Comparison of ENCODE assay signal across 1 cellular context in the genomic region with DNA sequence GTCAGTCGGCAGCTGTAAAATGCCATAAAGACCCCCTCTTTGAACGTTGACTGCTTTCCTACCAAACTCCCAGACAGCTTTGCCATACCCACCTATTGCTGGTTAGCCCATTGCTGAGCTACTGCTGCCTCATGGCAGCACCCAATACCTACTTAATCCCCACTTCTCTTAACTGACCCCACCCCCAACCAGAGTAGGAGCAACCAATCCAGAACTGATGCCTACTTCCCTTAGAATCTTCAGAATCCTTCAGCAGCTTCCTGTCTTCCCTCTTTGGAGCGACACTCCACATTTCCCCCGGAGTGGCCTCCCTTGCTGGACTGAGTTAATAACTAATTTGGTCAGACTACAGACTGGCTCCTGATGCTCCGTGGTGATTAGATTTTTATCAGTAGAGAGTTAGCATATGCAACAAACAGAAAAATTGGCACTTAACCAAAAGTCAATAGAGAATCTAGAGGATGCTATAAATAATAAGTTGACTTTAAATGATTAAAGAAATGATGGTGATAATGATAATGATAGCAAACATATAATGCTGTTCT.
TF ChIP-seq lines count a peak whose summit lies in the region.

No MANE protein-coding gene starts in this region.

TF ChIP-seq in WTC11, 78 proteins besides CTCF, POLR2A, EP300 and RAD21 (continued from another document):
- TF ChIP-seq, protein P1, sequence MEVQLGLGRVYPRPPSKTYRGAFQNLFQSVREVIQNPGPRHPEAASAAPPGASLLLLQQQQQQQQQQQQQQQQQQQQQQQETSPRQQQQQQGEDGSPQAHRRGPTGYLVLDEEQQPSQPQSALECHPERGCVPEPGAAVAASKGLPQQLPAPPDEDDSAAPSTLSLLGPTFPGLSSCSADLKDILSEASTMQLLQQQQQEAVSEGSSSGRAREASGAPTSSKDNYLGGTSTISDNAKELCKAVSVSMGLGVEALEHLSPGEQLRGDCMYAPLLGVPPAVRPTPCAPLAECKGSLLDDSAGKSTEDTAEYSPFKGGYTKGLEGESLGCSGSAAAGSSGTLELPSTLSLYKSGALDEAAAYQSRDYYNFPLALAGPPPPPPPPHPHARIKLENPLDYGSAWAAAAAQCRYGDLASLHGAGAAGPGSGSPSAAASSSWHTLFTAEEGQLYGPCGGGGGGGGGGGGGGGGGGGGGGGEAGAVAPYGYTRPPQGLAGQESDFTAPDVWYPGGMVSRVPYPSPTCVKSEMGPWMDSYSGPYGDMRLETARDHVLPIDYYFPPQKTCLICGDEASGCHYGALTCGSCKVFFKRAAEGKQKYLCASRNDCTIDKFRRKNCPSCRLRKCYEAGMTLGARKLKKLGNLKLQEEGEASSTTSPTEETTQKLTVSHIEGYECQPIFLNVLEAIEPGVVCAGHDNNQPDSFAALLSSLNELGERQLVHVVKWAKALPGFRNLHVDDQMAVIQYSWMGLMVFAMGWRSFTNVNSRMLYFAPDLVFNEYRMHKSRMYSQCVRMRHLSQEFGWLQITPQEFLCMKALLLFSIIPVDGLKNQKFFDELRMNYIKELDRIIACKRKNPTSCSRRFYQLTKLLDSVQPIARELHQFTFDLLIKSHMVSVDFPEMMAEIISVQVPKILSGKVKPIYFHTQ (CRISPR knock-in tag; IDR thresholded peaks at IDR 0.05), result no peak
- TF ChIP-seq FOXJ3 (CRISPR knock-in tag; IDR thresholded peaks at IDR 0.05; ENCODE audit: borderline replicate concordance) (no peak), ZNF416 (CRISPR knock-in tag; IDR thresholded peaks at IDR 0.05) (no peak), SP1 (CRISPR knock-in tag; conservative IDR thresholded peaks at IDR 0.05) (no peak), ESRRA (CRISPR knock-in tag; IDR thresholded peaks at IDR 0.05; ENCODE audit: borderline replicate concordance) (no peak), MYBL2 (CRISPR knock-in tag; IDR thresholded peaks at IDR 0.05) (no peak), GRHL2 (CRISPR knock-in tag; IDR thresholded peaks at IDR 0.05; ENCODE audit: insufficient replicate concordance, severe bottlenecking) (no peak), CREB1 (CRISPR knock-in tag; IDR thresholded peaks at IDR 0.05) (no peak), NR2C2 (CRISPR knock-in tag; IDR thresholded peaks at IDR 0.05) (no peak)
- TF ChIP-seq, protein P2, sequence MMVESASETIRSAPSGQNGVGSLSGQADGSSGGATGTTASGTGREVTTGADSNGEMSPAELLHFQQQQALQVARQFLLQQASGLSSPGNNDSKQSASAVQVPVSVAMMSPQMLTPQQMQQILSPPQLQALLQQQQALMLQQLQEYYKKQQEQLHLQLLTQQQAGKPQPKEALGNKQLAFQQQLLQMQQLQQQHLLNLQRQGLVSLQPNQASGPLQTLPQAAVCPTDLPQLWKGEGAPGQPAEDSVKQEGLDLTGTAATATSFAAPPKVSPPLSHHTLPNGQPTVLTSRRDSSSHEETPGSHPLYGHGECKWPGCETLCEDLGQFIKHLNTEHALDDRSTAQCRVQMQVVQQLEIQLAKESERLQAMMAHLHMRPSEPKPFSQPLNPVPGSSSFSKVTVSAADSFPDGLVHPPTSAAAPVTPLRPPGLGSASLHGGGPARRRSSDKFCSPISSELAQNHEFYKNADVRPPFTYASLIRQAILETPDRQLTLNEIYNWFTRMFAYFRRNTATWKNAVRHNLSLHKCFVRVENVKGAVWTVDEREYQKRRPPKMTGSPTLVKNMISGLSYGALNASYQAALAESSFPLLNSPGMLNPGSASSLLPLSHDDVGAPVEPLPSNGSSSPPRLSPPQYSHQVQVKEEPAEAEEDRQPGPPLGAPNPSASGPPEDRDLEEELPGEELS (CRISPR knock-in tag; IDR thresholded peaks at IDR 0.05), result no peak
- TF ChIP-seq, protein P3, sequence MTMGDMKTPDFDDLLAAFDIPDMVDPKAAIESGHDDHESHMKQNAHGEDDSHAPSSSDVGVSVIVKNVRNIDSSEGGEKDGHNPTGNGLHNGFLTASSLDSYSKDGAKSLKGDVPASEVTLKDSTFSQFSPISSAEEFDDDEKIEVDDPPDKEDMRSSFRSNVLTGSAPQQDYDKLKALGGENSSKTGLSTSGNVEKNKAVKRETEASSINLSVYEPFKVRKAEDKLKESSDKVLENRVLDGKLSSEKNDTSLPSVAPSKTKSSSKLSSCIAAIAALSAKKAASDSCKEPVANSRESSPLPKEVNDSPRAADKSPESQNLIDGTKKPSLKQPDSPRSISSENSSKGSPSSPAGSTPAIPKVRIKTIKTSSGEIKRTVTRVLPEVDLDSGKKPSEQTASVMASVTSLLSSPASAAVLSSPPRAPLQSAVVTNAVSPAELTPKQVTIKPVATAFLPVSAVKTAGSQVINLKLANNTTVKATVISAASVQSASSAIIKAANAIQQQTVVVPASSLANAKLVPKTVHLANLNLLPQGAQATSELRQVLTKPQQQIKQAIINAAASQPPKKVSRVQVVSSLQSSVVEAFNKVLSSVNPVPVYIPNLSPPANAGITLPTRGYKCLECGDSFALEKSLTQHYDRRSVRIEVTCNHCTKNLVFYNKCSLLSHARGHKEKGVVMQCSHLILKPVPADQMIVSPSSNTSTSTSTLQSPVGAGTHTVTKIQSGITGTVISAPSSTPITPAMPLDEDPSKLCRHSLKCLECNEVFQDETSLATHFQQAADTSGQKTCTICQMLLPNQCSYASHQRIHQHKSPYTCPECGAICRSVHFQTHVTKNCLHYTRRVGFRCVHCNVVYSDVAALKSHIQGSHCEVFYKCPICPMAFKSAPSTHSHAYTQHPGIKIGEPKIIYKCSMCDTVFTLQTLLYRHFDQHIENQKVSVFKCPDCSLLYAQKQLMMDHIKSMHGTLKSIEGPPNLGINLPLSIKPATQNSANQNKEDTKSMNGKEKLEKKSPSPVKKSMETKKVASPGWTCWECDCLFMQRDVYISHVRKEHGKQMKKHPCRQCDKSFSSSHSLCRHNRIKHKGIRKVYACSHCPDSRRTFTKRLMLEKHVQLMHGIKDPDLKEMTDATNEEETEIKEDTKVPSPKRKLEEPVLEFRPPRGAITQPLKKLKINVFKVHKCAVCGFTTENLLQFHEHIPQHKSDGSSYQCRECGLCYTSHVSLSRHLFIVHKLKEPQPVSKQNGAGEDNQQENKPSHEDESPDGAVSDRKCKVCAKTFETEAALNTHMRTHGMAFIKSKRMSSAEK (CRISPR knock-in tag; IDR thresholded peaks at IDR 0.05; ENCODE audit: borderline replicate concordance), result no peak
